In the genomic region with DNA sequence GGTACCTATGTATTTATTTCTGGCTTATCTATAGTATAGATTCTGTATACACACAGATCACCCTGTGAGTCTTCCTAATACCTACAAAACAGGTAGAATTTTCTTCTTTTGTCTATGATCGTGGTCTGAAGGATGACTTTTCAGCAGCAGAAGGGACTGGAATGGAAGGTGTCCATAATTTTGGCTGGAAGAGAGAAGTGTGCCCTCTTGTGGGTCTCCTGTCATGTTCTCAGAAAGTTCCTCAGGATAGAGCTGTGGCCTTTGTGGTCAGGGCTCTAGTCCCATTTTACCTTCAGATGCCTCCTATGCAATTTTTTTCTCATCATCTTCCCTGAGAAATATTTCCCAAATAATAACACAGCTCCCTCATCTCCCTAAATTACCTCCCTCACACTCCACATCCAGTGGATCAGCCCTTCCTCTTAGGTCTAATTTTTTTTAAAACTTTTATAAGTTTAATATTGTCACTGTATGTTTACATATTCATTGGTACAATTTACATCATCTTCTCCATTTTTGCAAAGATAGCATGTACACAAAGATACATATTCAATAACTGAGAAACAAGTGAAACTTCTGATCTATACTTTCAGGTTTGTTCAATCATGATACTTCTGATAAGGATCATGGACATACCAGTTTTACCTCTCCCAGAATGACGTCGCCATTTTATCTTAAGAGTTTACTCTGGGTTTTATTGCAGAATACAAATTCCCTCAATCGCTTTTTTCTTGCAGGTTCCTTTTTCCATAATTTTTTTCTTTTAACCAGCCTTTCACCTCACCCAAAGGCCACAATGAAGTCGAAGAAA, we compare ENCODE assay signal across 8 cellular contexts.
A peak's percentile ranks its signal among the peaks of the same experiment; 100 is the strongest.
DNase-seq lines count a peak whose midpoint lies in the region; ATAC-seq, FAIRE-seq and TF ChIP-seq lines count a peak whose summit lies in the region.

No MANE protein-coding gene starts in this region.

- peak; percentile 63 to 64 for TF ChIP-seq RAD21 in A549 (conservative IDR thresholded peaks at IDR 0.05 in 1 of 2, IDR thresholded peaks at IDR 0.05 in 1 of 2)

- peak; percentile 73 for TF ChIP-seq CTCF in A549 (IDR thresholded peaks at IDR 0.05)
- peak; percentile 24 for TF ChIP-seq CTCF in GM06990 (IDR thresholded peaks at IDR 0.05; ENCODE audit: insufficient read depth, low read length, poor library complexity, severe bottlenecking)
- peak; percentile 45 for TF ChIP-seq CTCF in OCI-LY3 (IDR thresholded peaks at IDR 0.05; ENCODE audit: low read depth, low read length)
- peak; percentile 51 for TF ChIP-seq CTCF in fibroblast of mammary gland (conservative IDR thresholded peaks at IDR 0.05; ENCODE audit: control insufficient read depth, insufficient read depth, low read depth, low read length)
- TF ChIP-seq CTCF in thyroid gland (IDR thresholded peaks at IDR 0.05) = peak in 4 of 6 experiments; percentile 33 to 47 (median 44)
- peak in 2 of 6 experiments; percentile 18 to 31 for TF ChIP-seq CTCF in upper lobe of left lung (IDR thresholded peaks at IDR 0.05)

- CTCF ChIA-PET in A549 (lab: Yijun Ruan, JAX) = interaction anchor here (0.6 to 9.3 kb wide), 21 partner anchors 12 to 473 kb away, joined by 3 to 153 read pairs (median 3); no protein-coding TSS in a partner anchor

- FAIRE-seq in A549 (lab: Jason Lieb, UNC) = no peak

- WGBS in A549 (ENCODE audit: missing lambda C conversion rate) = 68% methylated on average over 5 of the region's 5 CpGs
- 78 to 81% methylated on average over 5 of the region's 5 CpGs for WGBS in thyroid gland, 2 donors
- WGBS in upper lobe of left lung, 2 donors = 68 to 69% methylated on average over 5 of the region's 5 CpGs

- no peak overlapping the region for H3K9ac ChIP-seq in OCI-LY3 (ENCODE audit: low read length)

- H3K36me3 ChIP-seq in GM06990 (ENCODE audit: control insufficient read depth, insufficient read depth, low read length) (no peaks in the 10 kb centered on the region), OCI-LY3 (replicated peaks; ENCODE audit: low read depth, low read length) (no peaks in the 10 kb centered on the region), thyroid gland (no peaks in the 10 kb centered on the region), upper lobe of left lung (no peaks in the 10 kb centered on the region)

- H3K4me2 ChIP-seq in A549 (0 out of 3 replicates have a peak overlapping the region, but pooled peaks have one; percentile 9), OCI-LY3 (ENCODE audit: low read length) (no peak overlapping the region)

- no peaks in the 10 kb centered on the region for H4K20me1 ChIP-seq in OCI-LY3 (ENCODE audit: insufficient read depth, low read length)

- DNase-seq in A549 (ENCODE audit: low read depth in 1 of 2, low spot score in 1 of 2) (peak; percentile 42 to 71), GM06990 (ENCODE audit: extremely low read depth, insufficient read length) (no peak), fibroblast of mammary gland (ENCODE audit: low read depth) (peak; percentile 65), thyroid gland (peak; percentile 27), sciatic nerve (ENCODE audit: low spot score) (no peak), upper lobe of left lung (no peak)

- H3K4me3 ChIP-seq in A549 (no peak overlapping the region), GM06990 (replicated peaks; ENCODE audit: low read depth, low read length) (no peak overlapping the region), OCI-LY3 (ENCODE audit: low read length) (no peak overlapping the region), fibroblast of mammary gland (ENCODE audit: control insufficient read depth, low read depth, low read length) (no peak overlapping the region), thyroid gland (replicated peaks in 1 of 3) (no peak overlapping the region), upper lobe of left lung (no peak overlapping the region)

- intact Hi-C loops in thyroid gland (cut with DNase I) (loop anchor here (5.0 kb wide), 1 partner anchor 83 kb away; no protein-coding TSS in a partner anchor), sciatic nerve (cut with DNase I) (no loop called here)

- H3K9me3 ChIP-seq in A549 (no peaks in the 10 kb centered on the region), OCI-LY3 (ENCODE audit: insufficient read depth, low read length) (no peaks in the 10 kb centered on the region), thyroid gland (no peaks in the 10 kb centered on the region), upper lobe of left lung (no peaks in the 10 kb centered on the region)

- no peak for TF ChIP-seq POLR2A in A549 (IDR thresholded peaks at IDR 0.05; ENCODE audit: low read length)
- no peak for TF ChIP-seq POLR2A in thyroid gland (IDR thresholded peaks at IDR 0.05)
- no peak for TF ChIP-seq POLR2A in upper lobe of left lung (IDR thresholded peaks at IDR 0.05)

- H3K4me1 ChIP-seq in A549 = peaks cover 23% of the 10 kb centered on the region
- H3K4me1 ChIP-seq in OCI-LY3 (ENCODE audit: low read length) = peaks cover 5% of the 10 kb centered on the region; the same call in 1 of the 2 replicates
- H3K4me1 ChIP-seq in thyroid gland = peaks cover 4 to 7% of the 10 kb centered on the region in 2 donors
- H3K4me1 ChIP-seq in upper lobe of left lung = peaks cover 7 to 24% (median 15%) of the 10 kb centered on the region in 4 donors

- no peak for ATAC-seq in A549
- ATAC-seq in sciatic nerve = no peak
- no peak for ATAC-seq in HG02610 (IDR thresholded peaks at IDR 0.05; ENCODE audit: unreplicated experiment)
- ATAC-seq in upper lobe of left lung (ENCODE audit: low FRiP score in 2 of 2) = no peak

- H3K79me2 ChIP-seq in OCI-LY3 (ENCODE audit: low read length) = no peaks in the 10 kb centered on the region

- H3K27ac ChIP-seq in A549 (peak overlapping the region in 1 of 2 experiments; percentile 7; a peak in 1 of 6 replicates), OCI-LY3 (ENCODE audit: low read length) (no peak overlapping the region), thyroid gland (no peak overlapping the region), upper lobe of left lung (no peak overlapping the region)

- no peak overlapping the region for H2AFZ ChIP-seq in OCI-LY3 (ENCODE audit: low read depth, low read length)

- TF ChIP-seq EP300 in A549 (IDR thresholded peaks at IDR 0.05) (no peak), upper lobe of left lung (IDR thresholded peaks at IDR 0.05) (no peak)

- H3K27me3 ChIP-seq in GM06990 (replicated peaks; ENCODE audit: control insufficient read depth, insufficient read depth, low read length) = no peaks in the 10 kb centered on the region
- peaks cover 19% of the 10 kb centered on the region for H3K27me3 ChIP-seq in OCI-LY3 (ENCODE audit: low read depth, low read length)
- no peaks in the 10 kb centered on the region for H3K27me3 ChIP-seq in thyroid gland
- H3K27me3 ChIP-seq in upper lobe of left lung = no peaks in the 10 kb centered on the region

- POLR2A ChIA-PET in A549 (lab: Yijun Ruan, JAX) = no interaction called here

TF ChIP-seq in A549, 52 proteins besides CTCF, POLR2A, EP300 and RAD21:
- TF ChIP-seq, protein P1, sequence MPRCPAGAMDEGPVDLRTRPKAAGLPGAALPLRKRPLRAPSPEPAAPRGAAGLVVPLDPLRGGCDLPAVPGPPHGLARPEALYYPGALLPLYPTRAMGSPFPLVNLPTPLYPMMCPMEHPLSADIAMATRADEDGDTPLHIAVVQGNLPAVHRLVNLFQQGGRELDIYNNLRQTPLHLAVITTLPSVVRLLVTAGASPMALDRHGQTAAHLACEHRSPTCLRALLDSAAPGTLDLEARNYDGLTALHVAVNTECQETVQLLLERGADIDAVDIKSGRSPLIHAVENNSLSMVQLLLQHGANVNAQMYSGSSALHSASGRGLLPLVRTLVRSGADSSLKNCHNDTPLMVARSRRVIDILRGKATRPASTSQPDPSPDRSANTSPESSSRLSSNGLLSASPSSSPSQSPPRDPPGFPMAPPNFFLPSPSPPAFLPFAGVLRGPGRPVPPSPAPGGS (IDR thresholded peaks at IDR 0.05) = no peak
- TF ChIP-seq RNF2 (IDR thresholded peaks at IDR 0.05; ENCODE audit: borderline replicate concordance, low read depth) (no peak), SMC3 (IDR thresholded peaks at IDR 0.05) (peak; percentile 71)

Comparison
In these comparisons a context has a peak if more than half of its experiments do, and no peak if none do; other contexts are left out.
1. DNase-seq: peak in A549 (2 of 2), fibroblast of mammary gland (single experiment) and thyroid gland (2 of 2); none in GM06990 (single experiment), sciatic nerve (single experiment) and upper lobe of left lung (0 of 2).